1 cellular context compared by ENCODE assay signal in genomic region chr20:43835944-43836540, GRCh38.
TF ChIP-seq lines count a peak whose summit lies in the region.

No MANE protein-coding gene starts in this region.

TF ChIP-seq in H1, 55 proteins besides CTCF, POLR2A, EP300 and RAD21 (continued from another document):
- TF ChIP-seq CHD7 (IDR thresholded peaks at IDR 0.05; ENCODE audit: insufficient replicate concordance, low read length): no peak
- no peak for TF ChIP-seq ATF3 (IDR thresholded peaks at IDR 0.05; ENCODE audit: insufficient read depth, low read depth, low read length)
- no peak for TF ChIP-seq RBBP5 (IDR thresholded peaks at IDR 0.05; ENCODE audit: borderline replicate concordance, low read depth, low read length)
- TF ChIP-seq BACH1 (IDR thresholded peaks at IDR 0.05; ENCODE audit: low read length): no peak
TF ChIP-seq in H1: peak in this region for 0.
